ENCODE assay signal across 8 cellular contexts in genomic region chr1:185244015-185244747, GRCh38.
DNase-seq lines count a peak whose midpoint lies in the region; ATAC-seq and TF ChIP-seq lines count a peak whose summit lies in the region.

No MANE protein-coding gene starts in this region.

- no TSS peak for BruUV-seq in IMR-90 (replicated peaks; lab: Mats Ljungman, UMichigan)

- peak overlapping the region; percentile 31; the same call in 1 of the 2 replicates for H3K4me2 ChIP-seq in IMR-90 (ENCODE audit: low read depth, low read length)

- H3K9me3 ChIP-seq in IMR-90 (ENCODE audit: control insufficient read depth, insufficient read depth, low read length) (no peaks in the 10 kb centered on the region), esophagus muscularis mucosa (no peaks in the 10 kb centered on the region)
- no peaks in the 10 kb centered on the region for H3K9me3 ChIP-seq in CD4-positive, alpha-beta memory T cell (ENCODE audit: control insufficient read depth in 1 of 2, low read length in 2 of 2)

- H3K9me3 Mint-ChIP-seq in CD4-positive, alpha-beta memory T cell = peaks cover 0 to 2% (median 0%) of the 10 kb centered on the region in 8 donors

- H3K36me3 ChIP-seq in IMR-90 (ENCODE audit: control insufficient read depth, insufficient read depth, low read length) = no peaks in the 10 kb centered on the region
- H3K36me3 ChIP-seq in CD4-positive, alpha-beta memory T cell (ENCODE audit: insufficient read depth, low read length) = no peaks in the 10 kb centered on the region
- H3K36me3 ChIP-seq in esophagus muscularis mucosa = no peaks in the 10 kb centered on the region

- no peaks in the 10 kb centered on the region for H3K79me1 ChIP-seq in IMR-90 (ENCODE audit: low read depth in 1 of 2, low read length in 2 of 2)

- no peaks in the 10 kb centered on the region; the same call in 1 of the 2 replicates for H3K4me1 ChIP-seq in IMR-90 (ENCODE audit: control insufficient read depth, insufficient read depth, low read length)
- peaks cover 8% of the 10 kb centered on the region for H3K4me1 ChIP-seq in foreskin keratinocyte
- peaks cover 20% of the 10 kb centered on the region for H3K4me1 ChIP-seq in CD4-positive, alpha-beta memory T cell (ENCODE audit: insufficient read depth, low read length)
- no peaks in the 10 kb centered on the region for H3K4me1 ChIP-seq in esophagus muscularis mucosa

- H3K27me3 ChIP-seq in IMR-90 (ENCODE audit: control insufficient read depth, insufficient read depth, low read length) (no peaks in the 10 kb centered on the region), foreskin keratinocyte (no peaks in the 10 kb centered on the region), esophagus muscularis mucosa (no peaks in the 10 kb centered on the region)
- H3K27me3 ChIP-seq in CD4-positive, alpha-beta memory T cell (ENCODE audit: insufficient read depth, low read length) = no peaks in the 10 kb centered on the region

- no peak overlapping the region for H4K8ac ChIP-seq in IMR-90 (ENCODE audit: low read depth in 2 of 2, low read length in 2 of 2)

- H3K14ac ChIP-seq in IMR-90 (replicated peaks; ENCODE audit: low read depth, low read length) = 0 out of 2 replicates have a peak overlapping the region, but pooled peaks have one; percentile 12

- in situ Hi-C loops in IMR-90 (cut with MboI; ENCODE audit: low sequenced_read_pairs) = no loop called here

- peak overlapping the region; percentile 20; the same call in 1 of the 2 replicates for H2BK20ac ChIP-seq in IMR-90 (ENCODE audit: low read depth, low read length)

- H3K4ac ChIP-seq in IMR-90 (ENCODE audit: low read depth, low read length) = peak overlapping the region; percentile 19; the same call in 1 of the 2 replicates

- no peak overlapping the region for H2AK5ac ChIP-seq in IMR-90 (ENCODE audit: low read depth, low read length)

- no peaks in the 10 kb centered on the region for H4K20me1 ChIP-seq in IMR-90 (ENCODE audit: insufficient read depth, low read length)

- H2AFZ ChIP-seq in IMR-90 (replicated peaks; ENCODE audit: low read length, poor library complexity) = no peak overlapping the region

- CTCF ChIA-PET in IMR-90 (lab: Yijun Ruan, JAX) = no interaction called here
- CTCF ChIA-PET in CD4-positive, alpha-beta memory T cell (lab: Charles Lee; ENCODE audit: partially characterized antibody) = interaction anchor here (0.7 to 1.6 kb wide), 2 partner anchors 72 to 73 kb away, joined by 3 to 5 read pairs; partner anchors contain the start of gene IVNS1ABP

- ATAC-seq in IMR-90 (ENCODE audit: low read depth) = peak; percentile 99
- peak; percentile 100 for ATAC-seq in foreskin keratinocyte

- peaks cover 15 to 33% (median 23%) of the 10 kb centered on the region in 4 donors for H3K4me1 Mint-ChIP-seq in CD4-positive, alpha-beta memory T cell

- H4K5ac ChIP-seq in IMR-90 (ENCODE audit: low read depth, low read length) = no peak overlapping the region

- TF ChIP-seq CTCF in IMR-90 (conservative IDR thresholded peaks at IDR 0.05; ENCODE audit: low read depth, low read length) (no peak), foreskin keratinocyte (conservative IDR thresholded peaks at IDR 0.05) (no peak), esophagus muscularis mucosa (IDR thresholded peaks at IDR 0.05) (no peak)

- H3K36me3 Mint-ChIP-seq in CD4-positive, alpha-beta memory T cell = no peaks in the 10 kb centered on the region

- no peak overlapping the region for H4K91ac ChIP-seq in IMR-90 (ENCODE audit: insufficient read depth, low read depth, low read length)

- peaks cover 7% of the 10 kb centered on the region for H3K9me1 ChIP-seq in IMR-90 (ENCODE audit: insufficient read depth, low read length)

- dilution Hi-C loops in IMR-90 (cut with HindIII; ENCODE audit: low sequenced_read_pairs, unreplicated experiment) = no loop called here

- H2AK9ac ChIP-seq in IMR-90 (replicated peaks; ENCODE audit: low read depth, low read length, poor library complexity) = no peak overlapping the region

- H3K27me3 Mint-ChIP-seq in CD4-positive, alpha-beta memory T cell = no peaks in the 10 kb centered on the region

- peak overlapping the region; percentile 2; the same call in 1 of the 3 replicates for H2BK15ac ChIP-seq in IMR-90 (ENCODE audit: low read depth, low read length)

- no peak overlapping the region for H3K18ac ChIP-seq in IMR-90 (ENCODE audit: low read depth, low read length)

- peak overlapping the region in 1 of 7 donors; percentile 22 for H3K27ac Mint-ChIP-seq in CD4-positive, alpha-beta memory T cell

- no peak overlapping the region for H3K56ac ChIP-seq in IMR-90 (ENCODE audit: extremely low read depth, insufficient read depth, low read length)

- H3K27ac ChIP-seq in IMR-90 (ENCODE audit: insufficient read depth, low read length) (no peak overlapping the region), foreskin keratinocyte (no peak overlapping the region), esophagus muscularis mucosa (replicated peaks in 1 of 4) (no peak overlapping the region)
- no peak overlapping the region for H3K27ac ChIP-seq in CD4-positive, alpha-beta memory T cell (ENCODE audit: low read depth, low read length)

- TF ChIP-seq POLR2A in IMR-90 (IDR thresholded peaks at IDR 0.05; ENCODE audit: low read depth, low read length) = no peak
- TF ChIP-seq POLR2A in esophagus muscularis mucosa (IDR thresholded peaks at IDR 0.05; ENCODE audit: low read depth) = no peak

- no peak for TF ChIP-seq RAD21 in IMR-90 (IDR thresholded peaks at IDR 0.05; ENCODE audit: low read length)

- H2BK120ac ChIP-seq in IMR-90 (ENCODE audit: low read depth, low read length) = 0 out of 2 replicates have a peak overlapping the region, but pooled peaks have one; percentile 1

- no peak overlapping the region for H3K4me3 Mint-ChIP-seq in CD4-positive, alpha-beta memory T cell

- H3K4me3 ChIP-seq in IMR-90 (ENCODE audit: insufficient read depth, low read depth, low read length) = no peak overlapping the region
- no peak overlapping the region for H3K4me3 ChIP-seq in CD4-positive, alpha-beta memory T cell (ENCODE audit: low read length in 2 of 2)
- no peak overlapping the region for H3K4me3 ChIP-seq in esophagus muscularis mucosa

- POLR2A ChIA-PET in IMR-90 (lab: Charles Lee; ENCODE audit: unreplicated experiment) = no interaction called here
- POLR2A ChIA-PET in CD4-positive, alpha-beta memory T cell (lab: Charles Lee; ENCODE audit: partially characterized antibody) = interaction anchor here (1.1 to 1.5 kb wide), 3 partner anchors 37 to 73 kb away, joined by 4 to 5 read pairs (median 5); partner anchors contain the start of gene IVNS1ABP

- H2BK5ac ChIP-seq in IMR-90 (ENCODE audit: low read depth, low read length, poor library complexity, severe bottlenecking) = peak overlapping the region; percentile 80

- H3K23ac ChIP-seq in IMR-90 (ENCODE audit: low read depth, low read length) = no peak overlapping the region

- no peak for TF ChIP-seq EP300 in esophagus muscularis mucosa (IDR thresholded peaks at IDR 0.05)

- intact Hi-C loops in IMR-90 (cut with micrococcal nuclease) (no loop called here), esophagus muscularis mucosa (cut with DNase I) (no loop called here)
- intact Hi-C loops in CD4-positive, alpha-beta memory T cell (cut with micrococcal nuclease) = no loop called here

- no peak overlapping the region for H3K9ac ChIP-seq in IMR-90 (ENCODE audit: low read depth, low read length)

- WGBS in IMR-90 (ENCODE audit: extremely low coverage in 2 of 2, insufficient read length in 1 of 2), 2 experiments = no CpG with 5 or more reads among the region's 3 CpGs
- WGBS in esophagus muscularis mucosa = 93% methylated on average over 3 of the region's 3 CpGs

- peak; percentile 94 for DNase-seq in IMR-90
- peak; percentile 62 for DNase-seq in activated CD8-positive, alpha-beta memory T cell treated with anti-CD3 and anti-CD28 coated beads, Interleukin-2, amount 50 U/mL, for 4 hours
- peak; percentile 61 to 82 for DNase-seq in foreskin keratinocyte
- peak; percentile 46 for DNase-seq in stimulated activated CD8-positive, alpha-beta memory T cell treated with anti-CD3 and anti-CD28 coated beads, Interleukin-4, amount 100 ng/mL, for 24 hours (ENCODE audit: low read depth)
- DNase-seq in NCI-H2081 treated with DMSO at 0.1 percent for 48 hours (lab: John Stamatoyannopoulos, UW) = no peak
- no peak for DNase-seq in OCI-M1 (lab: John Stamatoyannopoulos, UW)
- no peak for DNase-seq in CD4-positive, alpha-beta memory T cell
- DNase-seq in esophagus muscularis mucosa (ENCODE audit: extremely low spot score) = no peak

TF ChIP-seq in IMR-90, 13 proteins besides CTCF, POLR2A, EP300 and RAD21:
- TF ChIP-seq MAFK (IDR thresholded peaks at IDR 0.05; ENCODE audit: low read depth, low read length) = no peak
- peak; percentile 93 for TF ChIP-seq FOS (IDR thresholded peaks at IDR 0.05; ENCODE audit: low read depth, low read length)
- peak; percentile 41; the same call in 1 of the 2 replicates for TF ChIP-seq BHLHE40 (IDR thresholded peaks at IDR 0.05; ENCODE audit: low read depth, low read length)

Comparison
In these comparisons a context has a peak if more than half of its experiments do, and no peak if none do; other contexts are left out.
1. DNase-seq: peak in IMR-90 (single experiment), activated CD8-positive, alpha-beta memory T cell treated with anti-CD3 and anti-CD28 coated beads, Interleukin-2, amount 50 U/mL, for 4 hours (single experiment), foreskin keratinocyte (2 of 2) and stimulated activated CD8-positive, alpha-beta memory T cell treated with anti-CD3 and anti-CD28 coated beads, Interleukin-4, amount 100 ng/mL, for 24 hours (single experiment); none in NCI-H2081 treated with DMSO at 0.1 percent for 48 hours (single experiment), OCI-M1 (single experiment), CD4-positive, alpha-beta memory T cell (0 of 5) and esophagus muscularis mucosa (single experiment).